In genomic region chr14:89214221-89214965, GRCh38 we compare ENCODE assay signal across 10 cellular contexts.
DNase-seq lines count a peak whose midpoint lies in the region; FAIRE-seq and TF ChIP-seq lines count a peak whose summit lies in the region.
"Had no signal": no experiment of that assay in that cellular context is flagged by ENCODE, and none has a peak within 500 bp of the region (broad histone marks: within the 10 kb centered on the region; RNA-seq: fewer than 3 reads in every experiment).

No MANE protein-coding gene starts in this region.

- H3K36me3 ChIP-seq in keratinocyte (ENCODE audit: control insufficient read depth in 2 of 2, extremely low read depth in 1 of 2, insufficient read depth in 2 of 2, low read length in 2 of 2) (peaks cover 0 to 1% of the 10 kb centered on the region in 2 experiments), stomach (peaks cover 0 to 13% (median 2%) of the 10 kb centered on the region in 4 donors), endodermal cell (ENCODE audit: control insufficient read depth, insufficient read depth, low read length) (no peaks in the 10 kb centered on the region)

- no peak overlapping the region for H3K9ac ChIP-seq in keratinocyte (ENCODE audit: control insufficient read depth, extremely low read depth, insufficient read depth, low read length)
- H3K9ac ChIP-seq in endodermal cell (ENCODE audit: extremely low read depth, low read length, poor library complexity, severe bottlenecking) = no peak overlapping the region

- peak; percentile 86 for DNase-seq in NCI-H1105 (lab: John Stamatoyannopoulos, UW)
- peak; percentile 83 for DNase-seq in astrocyte of the hippocampus (ENCODE audit: low read depth, low spot score)
- DNase-seq in keratinocyte (ENCODE audit: low read depth, low spot score) = no peak
- peak; percentile 96 for DNase-seq in stomach
- DNase-seq in DMS114 treated with DMSO at 0.1 percent for 48 hours (lab: John Stamatoyannopoulos, UW; ENCODE audit: unreplicated experiment) = no peak
- DNase-seq in endodermal cell = no peak
- no peak for DNase-seq in RCC 7860 (ENCODE audit: low spot score)
- DNase-seq in retina = no peak
- DNase-seq: effector CD8-positive, alpha-beta T cell had no signal

- H3K9me3 ChIP-seq in keratinocyte (ENCODE audit: control insufficient read depth, low read depth, low read length) = no peaks in the 10 kb centered on the region
- no peaks in the 10 kb centered on the region for H3K9me3 ChIP-seq in stomach
- H3K9me3 ChIP-seq in endodermal cell (ENCODE audit: control insufficient read depth, low read length) = no peaks in the 10 kb centered on the region

- FAIRE-seq in keratinocyte (lab: Jason Lieb, UNC) (no peak), RCC 7860 (lab: Jason Lieb, UNC) (no peak)

- no peak overlapping the region for H3K27ac Mint-ChIP-seq in endodermal cell
- H3K27ac Mint-ChIP-seq: T-cell had no signal

- H3K27me3 Mint-ChIP-seq in endodermal cell (ENCODE audit: insufficient read depth) = no peaks in the 10 kb centered on the region
- H3K27me3 Mint-ChIP-seq: T-cell had no signal

- no peaks in the 10 kb centered on the region for H3K9me3 Mint-ChIP-seq in endodermal cell
- H3K9me3 Mint-ChIP-seq: T-cell had no signal

- TF ChIP-seq POLR2A in stomach (IDR thresholded peaks at IDR 0.05) = no peak

- dilution Hi-C loops in keratinocyte (cut with MboI; ENCODE audit: extremely low pct_ligation_motif_present, low sequenced_read_pairs) = no loop called here

- no peak overlapping the region for H3K4me3 ChIP-seq in keratinocyte (ENCODE audit: control insufficient read depth in 2 of 3, extremely low read depth in 1 of 3, insufficient read depth in 2 of 3, low read depth in 1 of 3, low read length in 3 of 3)
- H3K4me3 ChIP-seq in stomach = no peak overlapping the region
- H3K4me3 ChIP-seq in endodermal cell (ENCODE audit: low read length) = no peak overlapping the region

- WGBS in stomach, 5 donors = 25 to 52% (median 31%) methylated on average over 14 of the region's 14 CpGs
- WGBS in endodermal cell (ENCODE audit: insufficient coverage in 1 of 2, insufficient read length in 1 of 2), 2 experiments = 87 to 93% methylated on average over 14 of the region's 14 CpGs

- H4K20me1 ChIP-seq in keratinocyte (ENCODE audit: control insufficient read depth, extremely low read depth, insufficient read depth, low read length) = no peaks in the 10 kb centered on the region

- H3K79me2 ChIP-seq in keratinocyte (ENCODE audit: control insufficient read depth, insufficient read depth, low read length) = no peaks in the 10 kb centered on the region

- no peak overlapping the region for H3K27ac ChIP-seq in keratinocyte (ENCODE audit: control insufficient read depth, insufficient read depth, low read length)
- peak overlapping the region; percentile 19 to 81 (median 54) for H3K27ac ChIP-seq in stomach
- no peak overlapping the region for H3K27ac ChIP-seq in endodermal cell (ENCODE audit: low read depth, low read length)

- H2AFZ ChIP-seq in keratinocyte (ENCODE audit: control insufficient read depth, low read length) = no peak overlapping the region

- H3K4me2 ChIP-seq in keratinocyte (ENCODE audit: control insufficient read depth, extremely low read depth, insufficient read depth, low read depth, low read length) = no peak overlapping the region

- no peak for TF ChIP-seq EP300 in stomach (IDR thresholded peaks at IDR 0.05)

- H3K9me1 ChIP-seq in keratinocyte (ENCODE audit: control insufficient read depth, extremely low read depth, insufficient read depth, low read length) = no peaks in the 10 kb centered on the region

- H3K4me1 ChIP-seq in keratinocyte (ENCODE audit: control insufficient read depth, extremely low read depth, insufficient read depth, low read length) (no peaks in the 10 kb centered on the region), stomach (peaks cover 16 to 42% (median 32%) of the 10 kb centered on the region in 4 donors), endodermal cell (ENCODE audit: control insufficient read depth, insufficient read depth, low read length) (peaks cover 5% of the 10 kb centered on the region)

- peaks cover 6% of the 10 kb centered on the region for H3K36me3 Mint-ChIP-seq in endodermal cell (ENCODE audit: low read depth)

- intact Hi-C loops in stomach (cut with DNase I; ENCODE audit: low total_unique reads) = no loop called here

- H3K27me3 ChIP-seq in keratinocyte (ENCODE audit: control insufficient read depth, extremely low read depth, insufficient read depth, low read length) (no peaks in the 10 kb centered on the region), stomach (no peaks in the 10 kb centered on the region), endodermal cell (ENCODE audit: control insufficient read depth, insufficient read depth, low read length, poor library complexity, severe bottlenecking) (no peaks in the 10 kb centered on the region)

- H3K4me3 Mint-ChIP-seq in endodermal cell = no peak overlapping the region
- H3K4me3 Mint-ChIP-seq: T-cell had no signal

- peaks cover 14% of the 10 kb centered on the region for H3K4me1 Mint-ChIP-seq in endodermal cell

- TF ChIP-seq CTCF in keratinocyte (optimal IDR thresholded peaks at IDR 0.05 in 1 of 3, IDR thresholded peaks at IDR 0.05 in 1 of 3, conservative IDR thresholded peaks at IDR 0.05 in 1 of 3; ENCODE audit: extremely low read depth in 1 of 3, insufficient read depth in 2 of 3, low read length in 3 of 3) (peak in 2 of 3 experiments; percentile 16), stomach (IDR thresholded peaks at IDR 0.05) (peak in 3 of 7 experiments; percentile 7 to 37 (median 10)), endodermal cell (conservative IDR thresholded peaks at IDR 0.05) (no peak)

Comparison
In these comparisons a context has a peak if more than half of its experiments do, and no peak if none do; other contexts are left out.
1. DNase-seq: peak in NCI-H1105 (single experiment), astrocyte of the hippocampus (single experiment) and stomach (single experiment); none in keratinocyte (single experiment), DMS114 treated with DMSO at 0.1 percent for 48 hours (single experiment), endodermal cell (single experiment), RCC 7860 (single experiment) and retina (single experiment).
2. H3K27ac ChIP-seq: peak in stomach (5 of 5); none in keratinocyte (single experiment) and endodermal cell (single experiment).